Comparison of ENCODE assay signal across 12 cellular contexts in the genomic region with DNA sequence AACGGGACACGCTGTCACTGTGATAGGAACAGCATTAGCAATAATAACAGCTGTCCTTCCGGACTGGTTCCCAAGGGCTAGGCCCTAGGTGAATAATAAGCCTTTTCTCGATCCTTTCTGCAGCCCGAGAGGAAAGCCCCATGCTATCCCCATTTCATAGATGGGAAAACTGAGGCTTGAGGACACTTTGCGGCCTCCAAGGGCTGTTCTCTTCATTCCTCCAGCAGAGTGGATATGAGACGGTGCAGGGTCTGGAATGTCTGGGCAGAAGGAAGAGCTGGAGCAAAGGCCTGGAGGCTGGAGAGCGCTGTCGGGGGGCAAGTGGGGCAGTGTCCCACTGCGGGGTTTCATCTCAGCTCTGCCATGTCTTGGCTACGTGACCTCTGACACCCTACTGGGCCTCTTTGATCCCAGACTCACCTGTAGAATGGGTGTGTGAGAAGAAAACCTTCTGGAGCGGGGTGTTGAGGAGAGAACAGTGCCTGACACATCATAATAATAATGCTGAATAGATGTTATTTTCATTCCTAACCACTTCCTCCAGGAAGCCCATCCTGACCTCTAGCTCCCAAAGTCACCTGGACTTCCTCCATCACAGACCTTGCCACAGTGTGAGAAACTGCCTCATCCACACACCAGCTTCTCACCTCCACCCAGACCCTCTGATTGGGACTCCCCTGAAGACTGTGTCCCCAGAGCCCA.
"Had no signal": no experiment of that assay in that cellular context is flagged by ENCODE, and none has a peak within 500 bp of the region (broad histone marks: within the 10 kb centered on the region; RNA-seq: fewer than 3 reads in every experiment).

No MANE protein-coding gene starts in this region.

- H3K27me3 ChIP-seq: colonic mucosa, gastroesophageal sphincter, left lung, thyroid gland had no signal

- H3K27ac ChIP-seq: colonic mucosa, gastroesophageal sphincter, parathyroid adenoma had no signal

- H3K4me1 ChIP-seq: parathyroid adenoma had no signal

- H3K9ac ChIP-seq: parathyroid adenoma had no signal

- DNase-seq: activated CD4-positive, alpha-beta T cell treated with anti-CD3 and anti-CD28 coated beads, Interleukin-2, amount 50 U/mL, for 4 hours; activated naive CD4-positive, alpha-beta T cell treated with Interleukin-2 at 50 U/mL for 16 hours; colonic mucosa; effector memory CD4-positive, alpha-beta T cell; left lung; T-helper 17 cell; thyroid gland had no signal

- H3K4me3 ChIP-seq: colonic mucosa, gastroesophageal sphincter, left lung, thyroid gland had no signal

- H3K27ac Mint-ChIP-seq: T-helper 17 cell had no signal

- H3K9me3 ChIP-seq: colonic mucosa, gastroesophageal sphincter, left lung, thyroid gland had no signal

- FAIRE-seq: keratinocyte had no signal

- H3K36me3 ChIP-seq: colonic mucosa, gastroesophageal sphincter, left lung, thyroid gland had no signal

- H3K4me3 Mint-ChIP-seq: neural crest cell, T-helper 17 cell had no signal

- ATAC-seq: gastroesophageal sphincter, left lung, SK-N-SH treated with all-trans-retinoic acid at 6 μM for 48 hours, T-helper 17 cell had no signal

- H3K9me3 Mint-ChIP-seq: neural crest cell had no signal

- H2AFZ ChIP-seq: parathyroid adenoma had no signal

- H3K79me2 ChIP-seq: parathyroid adenoma had no signal
